17 cellular contexts compared by ENCODE assay signal in genomic region chr3:107665351-107665750, GRCh38.
"Had no signal": no experiment of that assay in that cellular context is flagged by ENCODE, and none has a peak within 500 bp of the region (broad histone marks: within the 10 kb centered on the region; RNA-seq: fewer than 3 reads in every experiment).

No MANE protein-coding gene starts in this region.

- H3K27me3 Mint-ChIP-seq: activated naive CD8-positive, alpha-beta T cell treated with anti-CD3 and anti-CD28 coated beads for 36 hours; activated T-helper 17 cell treated with anti-CD3 and anti-CD28 coated beads, Interleukin-2, amount 50 U/mL, for 72 hours; natural killer cell treated with Interleukin-12 subunit alpha and Interleukin-12 subunit beta and Interleukin-15 and Interleukin-18, amount 100 ng/mL, for 72 hours; stimulated activated naive B cell treated with anti-CD40 and anti-IgM and Interleukin-4, amounts not matched to agents 10 μg/mL and 1 μg/mL and 100 μg/mL, for 72 hours; T-helper 17 cell had no signal

- H3K9me3 Mint-ChIP-seq: activated naive CD8-positive, alpha-beta T cell treated with anti-CD3 and anti-CD28 coated beads for 36 hours; activated T-helper 17 cell treated with anti-CD3 and anti-CD28 coated beads, Interleukin-2, amount 50 U/mL, for 72 hours; natural killer cell treated with Interleukin-12 subunit alpha and Interleukin-12 subunit beta and Interleukin-15 and Interleukin-18, amount 100 ng/mL, for 72 hours; stimulated activated naive B cell treated with anti-CD40 and anti-IgM and Interleukin-4, amounts not matched to agents 10 μg/mL and 1 μg/mL and 100 μg/mL, for 72 hours had no signal

- H3K36me3 Mint-ChIP-seq: activated naive CD8-positive, alpha-beta T cell treated with anti-CD3 and anti-CD28 coated beads for 36 hours; natural killer cell treated with Interleukin-12 subunit alpha and Interleukin-12 subunit beta and Interleukin-15 and Interleukin-18, amount 100 ng/mL, for 72 hours had no signal

- H3K4me3 Mint-ChIP-seq: activated naive CD8-positive, alpha-beta T cell treated with anti-CD3 and anti-CD28 coated beads for 36 hours; activated T-helper 17 cell treated with anti-CD3 and anti-CD28 coated beads, Interleukin-2, amount 50 U/mL, for 72 hours; natural killer cell treated with Interleukin-12 subunit alpha and Interleukin-12 subunit beta and Interleukin-15 and Interleukin-18, amount 100 ng/mL, for 72 hours; stimulated activated naive B cell treated with anti-CD40 and anti-IgM and Interleukin-4, amounts not matched to agents 10 μg/mL and 1 μg/mL and 100 μg/mL, for 72 hours; T-helper 17 cell had no signal

- H3K27ac Mint-ChIP-seq: activated naive CD8-positive, alpha-beta T cell treated with anti-CD3 and anti-CD28 coated beads for 36 hours; activated T-helper 17 cell treated with anti-CD3 and anti-CD28 coated beads, Interleukin-2, amount 50 U/mL, for 72 hours; T-helper 17 cell had no signal

- DNase-seq: activated CD4-positive, alpha-beta T cell treated with anti-CD3 and anti-CD28 coated beads, Interleukin-2, amount 50 U/mL, for 48 hours; activated naive CD4-positive, alpha-beta T cell; activated naive CD8-positive, alpha-beta T cell treated with anti-CD3 and anti-CD28 coated beads for 36 hours; activated T-cell treated with anti-CD3 and anti-CD28 coated beads for 4 hours; amniotic stem cell; body of pancreas; caudate nucleus; cortex of kidney; effector CD4-positive, alpha-beta T cell; nucleus accumbens; retina; stimulated activated naive B cell treated with anti-CD40 and anti-IgM and Interleukin-4, amounts not matched to agents 10 μg/mL and 1 μg/mL and 100 μg/mL, for 72 hours; T-helper 17 cell; thyroid gland; WERI-Rb-1 had no signal

- H3K9me3 ChIP-seq: body of pancreas, thyroid gland had no signal

- H3K4me1 ChIP-seq: body of pancreas had no signal

- H3K27me3 ChIP-seq: body of pancreas, thyroid gland had no signal

- H3K36me3 ChIP-seq: thyroid gland, WERI-Rb-1 had no signal

- H3K27ac ChIP-seq: body of pancreas, thyroid gland, WERI-Rb-1 had no signal

- H3K4me3 ChIP-seq: body of pancreas, thyroid gland had no signal

- ATAC-seq: activated T-helper 17 cell treated with anti-CD3 and anti-CD28 coated beads, Interleukin-2, amount 50 U/mL, for 72 hours; body of pancreas; natural killer cell treated with Interleukin-12 subunit alpha and Interleukin-12 subunit beta and Interleukin-15 and Interleukin-18, amount 100 ng/mL, for 72 hours; stimulated activated naive B cell treated with anti-CD40 and anti-IgM and Interleukin-4, amounts not matched to agents 10 μg/mL and 1 μg/mL and 100 μg/mL, for 72 hours; T-helper 17 cell had no signal
